1 cellular context compared by ENCODE assay signal in genomic region chr1:53837924-53838653, GRCh38.
TF ChIP-seq lines count a peak whose summit lies in the region.

TSS of gene NDC1 (minus strand) at chr1:53838296. CDS start at chr1:53838261, 35 bp downstream.

TF ChIP-seq in GM12878, 131 proteins besides CTCF, POLR2A, EP300 and RAD21 (continued from another document and continues in another):
- TF ChIP-seq MEF2A (IDR thresholded peaks at IDR 0.05; ENCODE audit: insufficient read depth, low read depth, low read length) = 0 out of 2 replicates have a peak, but pooled peaks have one; percentile 9
- no peak for TF ChIP-seq FOXK2 (IDR thresholded peaks at IDR 0.05)
- TF ChIP-seq MLLT1 (IDR thresholded peaks at IDR 0.05) = peak; percentile 63
- peak; percentile 74; the same call in 1 of the 2 replicates for TF ChIP-seq TCF7 (IDR thresholded peaks at IDR 0.05; ENCODE audit: borderline replicate concordance)
- peak; percentile 99 for TF ChIP-seq MYB (IDR thresholded peaks at IDR 0.05; ENCODE audit: borderline replicate concordance, low read depth, low read length)
- TF ChIP-seq ZNF687 (IDR thresholded peaks at IDR 0.05) = peak; percentile 44; the same call in 1 of the 2 replicates
- peak; percentile 100 for TF ChIP-seq IKZF1 (conservative IDR thresholded peaks at IDR 0.05)
- TF ChIP-seq ZBTB40 (IDR thresholded peaks at IDR 0.05; ENCODE audit: borderline replicate concordance) = peak; percentile 94
- 0 out of 2 replicates have a peak, but pooled peaks have one; percentile 14 for TF ChIP-seq BMI1 (IDR thresholded peaks at IDR 0.05; ENCODE audit: borderline replicate concordance)
- peak; percentile 81 for TF ChIP-seq IRF4 (IDR thresholded peaks at IDR 0.05; ENCODE audit: low read depth, low read length)
- TF ChIP-seq ETV6 (conservative IDR thresholded peaks at IDR 0.05 in 1 of 2, IDR thresholded peaks at IDR 0.05 in 1 of 2; ENCODE audit: borderline replicate concordance in 1 of 2, low read depth in 1 of 2) = no peak
- TF ChIP-seq ZBTB4 (CRISPR knock-in tag; IDR thresholded peaks at IDR 0.05) = no peak
- TF ChIP-seq SIN3A (IDR thresholded peaks at IDR 0.05; ENCODE audit: low read depth, low read length) = peak; percentile 90; the same call in 1 of the 2 replicates
- TF ChIP-seq CBFB (IDR thresholded peaks at IDR 0.05; ENCODE audit: low read depth) = peak; percentile 95
- TF ChIP-seq HDGF (IDR thresholded peaks at IDR 0.05) = no peak
- peak; percentile 53; the same call in 1 of the 2 replicates for TF ChIP-seq ASH2L (IDR thresholded peaks at IDR 0.05; ENCODE audit: borderline replicate concordance, low read depth)
- peak; percentile 82 for TF ChIP-seq HDAC6 (IDR thresholded peaks at IDR 0.05; ENCODE audit: unreplicated experiment)
- TF ChIP-seq NRF1 (conservative IDR thresholded peaks at IDR 0.05; ENCODE audit: low read depth, low read length) = peak; percentile 28; the same call in 1 of the 2 replicates
- TF ChIP-seq E2F8 (IDR thresholded peaks at IDR 0.05; ENCODE audit: low read depth, partially characterized antibody) = peak; percentile 33
- peak; percentile 79 for TF ChIP-seq HSF1 (IDR thresholded peaks at IDR 0.05; ENCODE audit: low read depth, low read length)
- TF ChIP-seq USF2 (IDR thresholded peaks at IDR 0.05; ENCODE audit: borderline replicate concordance, low read depth, low read length) = no peak
- peak; percentile 96 for TF ChIP-seq MXI1 (IDR thresholded peaks at IDR 0.05; ENCODE audit: low read depth, low read length)
- TF ChIP-seq MYC (IDR thresholded peaks at IDR 0.05; ENCODE audit: insufficient read depth, insufficient read length, insufficient replicate concordance, low read length, severe bottlenecking) = peak; percentile 97
- peak; percentile 67 for TF ChIP-seq POLR2AphosphoS5 (IDR thresholded peaks at IDR 0.05; ENCODE audit: low read length)
- no peak for TF ChIP-seq REST (IDR thresholded peaks at IDR 0.05; ENCODE audit: low read depth, low read length)
- TF ChIP-seq BRCA1 (IDR thresholded peaks at IDR 0.05; ENCODE audit: low read depth, low read length) = 0 out of 2 replicates have a peak, but pooled peaks have one; percentile 34
- no peak for TF ChIP-seq CBX5 (IDR thresholded peaks at IDR 0.05; ENCODE audit: low read depth)
- no peak for TF ChIP-seq NFYA (IDR thresholded peaks at IDR 0.05; ENCODE audit: borderline replicate concordance, low read depth, low read length)
- TF ChIP-seq IRF5 (IDR thresholded peaks at IDR 0.05; ENCODE audit: borderline replicate concordance) = peak; percentile 100
